ENCODE assay signal across 8 cellular contexts in genomic region chr12:122841544-122842321, GRCh38. TPM values are rescaled to one million over a fixed set of nuclear protein-coding genes. Genes with fewer than 3 reads are reported as not detected.
DNase-seq lines count a peak whose midpoint lies in the region; ATAC-seq and TF ChIP-seq lines count a peak whose summit lies in the region.

No MANE protein-coding gene starts in this region.

- no peak overlapping the region for H2BK12ac ChIP-seq in neuronal stem cell (ENCODE audit: low read length)

- H3K4ac ChIP-seq in neuronal stem cell (ENCODE audit: low read length): no peak overlapping the region

- H2AFZ ChIP-seq in neuronal stem cell (ENCODE audit: low read length): peak overlapping the region; percentile 35

- H3K36me3 ChIP-seq in neuronal stem cell (replicated peaks in 1 of 2; ENCODE audit: control insufficient read depth in 2 of 2, insufficient read depth in 2 of 2, low read length in 2 of 2): peaks cover 0 to 3% of the 10 kb centered on the region in 2 donors

- WGBS in neuronal stem cell (ENCODE audit: extremely low coverage in 2 of 2, insufficient read length in 2 of 2, insufficient replicate concordance in 1 of 2), 2 donors: no CpG with 5 or more reads among the region's 23 CpGs

- no peak overlapping the region for H2BK15ac ChIP-seq in neuronal stem cell (ENCODE audit: low read length)

- peaks cover 0 to 10% (median 0%) of the 10 kb centered on the region in 3 experiments for H3K27me3 ChIP-seq in neuronal stem cell (ENCODE audit: control insufficient read depth in 3 of 3, insufficient read depth in 3 of 3, low read depth in 1 of 3, low read length in 3 of 3)

- DNase-seq in COLO668 (lab: John Stamatoyannopoulos, UW; ENCODE audit: unreplicated experiment) (peak; percentile 79), RPMI7951 (ENCODE audit: low read depth) (peak; percentile 55), fibroblast of villous mesenchyme (ENCODE audit: low read depth) (peak; percentile 68), neuronal stem cell (ENCODE audit: low spot score) (no peak), HuH-7 (ENCODE audit: low spot score) (no peak)

- H3K9me3 ChIP-seq in neuronal stem cell (replicated peaks in 1 of 2; ENCODE audit: control insufficient read depth in 2 of 2, insufficient read depth in 1 of 2, low read depth in 1 of 2, low read length in 2 of 2): peaks cover 3 to 5% of the 10 kb centered on the region in 2 donors

- no peak overlapping the region for H3K18ac ChIP-seq in neuronal stem cell (ENCODE audit: low read length)

- no peak overlapping the region for H3K27ac ChIP-seq in neuronal stem cell (replicated peaks; ENCODE audit: low read length)

- peaks cover 11% of the 10 kb centered on the region for H3K79me1 ChIP-seq in neuronal stem cell (ENCODE audit: low read depth, low read length)

- no peak overlapping the region for H2BK120ac ChIP-seq in neuronal stem cell (ENCODE audit: low read depth, low read length)

- H3K4me3 ChIP-seq in fibroblast of villous mesenchyme (ENCODE audit: low read depth, low read length) (no peak overlapping the region), neuronal stem cell (ENCODE audit: low read length in 2 of 2) (no peak overlapping the region)

- H3K9ac ChIP-seq in neuronal stem cell (ENCODE audit: low read depth, low read length, poor library complexity): no peak overlapping the region

- no peak for ATAC-seq in GM18873 (IDR thresholded peaks at IDR 0.05; ENCODE audit: low FRiP score, unreplicated experiment)
- ATAC-seq in HG03469 (IDR thresholded peaks at IDR 0.05; ENCODE audit: unreplicated experiment): no peak
- no peak for ATAC-seq in HG03095 (IDR thresholded peaks at IDR 0.05; ENCODE audit: unreplicated experiment)

- no peak overlapping the region for H2BK5ac ChIP-seq in neuronal stem cell (ENCODE audit: low read length)

- peaks cover 9 to 24% of the 10 kb centered on the region in 2 donors for H3K4me1 ChIP-seq in neuronal stem cell (ENCODE audit: control insufficient read depth in 2 of 2, insufficient read depth in 1 of 2, low read depth in 1 of 2, low read length in 2 of 2)

- no peak overlapping the region for H2AK5ac ChIP-seq in neuronal stem cell (ENCODE audit: low read depth, low read length)

- no peak for TF ChIP-seq CTCF in fibroblast of villous mesenchyme (IDR thresholded peaks at IDR 0.05; ENCODE audit: insufficient read depth, low read depth, low read length)

- no peak overlapping the region for H3K14ac ChIP-seq in neuronal stem cell (ENCODE audit: low read length)

- no peak overlapping the region for H4K8ac ChIP-seq in neuronal stem cell (ENCODE audit: low read depth, low read length)

- H4K91ac ChIP-seq in neuronal stem cell (ENCODE audit: low read depth, low read length, poor library complexity): no peak overlapping the region

- no peak overlapping the region for H3K4me2 ChIP-seq in neuronal stem cell (ENCODE audit: insufficient read depth, low read length, poor library complexity, severe bottlenecking)

- H3K23ac ChIP-seq in neuronal stem cell (ENCODE audit: low read depth, low read length, poor library complexity): no peak overlapping the region

RNA-seq across cellular contexts. Expression of gene HIP1R, which starts 6.5 kb away (rescaled TPM):
- total RNA-seq in RPMI7951 (2014; rRNA removed; shearing (Covaris generic)): 3.8 and 4.2 TPM in 2 replicates
- 11.2 and 11.9 TPM in 2 replicates for total RNA-seq in fibroblast of villous mesenchyme
- 16.8 TPM for polyA plus RNA-seq in neuronal stem cell (2013, experiment 1 of 2)
- polyA plus RNA-seq in neuronal stem cell (2013, experiment 2 of 2): 16.3 TPM

RNA-seq across cellular contexts. Expression of gene VPS37B, which starts 54.2 kb away (rescaled TPM):
- total RNA-seq in RPMI7951 (2014; rRNA removed; shearing (Covaris generic)): 35.8 and 56.9 TPM in 2 replicates
- 21.2 and 26.4 TPM in 2 replicates for total RNA-seq in fibroblast of villous mesenchyme
- 26.4 TPM for polyA plus RNA-seq in neuronal stem cell (2013, experiment 1 of 2)
- 26.7 TPM for polyA plus RNA-seq in neuronal stem cell (2013, experiment 2 of 2)

Comparison
In these comparisons a context has a peak if more than half of its experiments do, and no peak if none do; other contexts are left out.
1. DNase-seq: peak in COLO668 (single experiment), RPMI7951 (single experiment) and fibroblast of villous mesenchyme (single experiment); none in neuronal stem cell (single experiment) and HuH-7 (single experiment).